Comparison of ENCODE assay signal across 16 cellular contexts in the genomic region with DNA sequence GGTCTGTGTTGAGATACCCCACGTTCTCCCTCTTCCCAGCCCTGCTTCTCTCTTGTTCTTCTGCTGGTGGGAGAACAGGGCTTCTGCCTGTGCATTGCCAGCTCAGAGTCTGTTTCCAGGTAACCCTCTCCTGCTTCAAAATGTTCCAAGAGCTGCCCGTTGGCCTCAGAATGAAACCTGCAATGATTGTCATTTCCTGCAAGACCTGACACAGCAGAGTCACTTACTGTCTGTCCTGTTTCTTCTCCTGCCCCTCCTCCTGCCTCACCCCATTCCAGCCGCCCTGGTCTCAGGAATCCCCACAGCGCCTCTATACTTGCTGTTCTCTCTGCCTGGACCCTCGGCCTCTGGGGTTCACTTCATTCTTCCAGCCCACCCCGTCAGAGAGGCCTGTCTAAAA.
"Had no signal": no experiment of that assay in that cellular context is flagged by ENCODE, and none has a peak within 500 bp of the region (broad histone marks: within the 10 kb centered on the region; RNA-seq: fewer than 3 reads in every experiment).

No MANE protein-coding gene starts in this region.

- DNase-seq: activated CD4-positive, CD25-positive, alpha-beta regulatory T cell treated with anti-CD3 and anti-CD28 coated beads, Interleukin-2, amount 50 U/mL, for 72 hours; activated CD8-positive, alpha-beta T cell treated with anti-CD3 and anti-CD28 coated beads, Interleukin-2, amount 10 ng/mL, durations not matched to agents 7 days and 5 days; adrenal gland; dorsolateral prefrontal cortex; endodermal cell; erythroblast; gastrocnemius medialis; heart left ventricle; immature natural killer cell; mesendoderm; substantia nigra; T-helper 9 cell; transverse colon had no signal

- H3K36me3 Mint-ChIP-seq: activated naive CD4-positive, alpha-beta T cell treated with anti-CD3 and anti-CD28 coated beads, Interleukin-2, amount 50 U/mL, for 24 hours; immature natural killer cell; natural killer cell treated with Interleukin-12 subunit alpha and Interleukin-12 subunit beta and Interleukin-15 and Interleukin-18, amount 100 ng/mL, for 72 hours had no signal

- H3K4me1 Mint-ChIP-seq: activated naive CD4-positive, alpha-beta T cell treated with anti-CD3 and anti-CD28 coated beads, Interleukin-2, amount 50 U/mL, for 24 hours had no signal

- H3K9me3 Mint-ChIP-seq: activated naive CD4-positive, alpha-beta T cell treated with anti-CD3 and anti-CD28 coated beads, Interleukin-2, amount 50 U/mL, for 24 hours; endodermal cell; immature natural killer cell; natural killer cell treated with Interleukin-12 subunit alpha and Interleukin-12 subunit beta and Interleukin-15 and Interleukin-18, amount 100 ng/mL, for 72 hours had no signal

- H3K27ac Mint-ChIP-seq: activated CD8-positive, alpha-beta T cell treated with anti-CD3 and anti-CD28 coated beads, Interleukin-2, amount 10 ng/mL, durations not matched to agents 7 days and 5 days; activated naive CD4-positive, alpha-beta T cell treated with anti-CD3 and anti-CD28 coated beads, Interleukin-2, amount 50 U/mL, for 24 hours; endodermal cell; immature natural killer cell; natural killer cell treated with Interleukin-12 subunit alpha and Interleukin-12 subunit beta and Interleukin-15 and Interleukin-18, amount 100 ng/mL, for 72 hours had no signal

- H3K27me3 ChIP-seq: adrenal gland, dorsolateral prefrontal cortex, gastrocnemius medialis, heart left ventricle, transverse colon had no signal

- ATAC-seq: activated CD8-positive, alpha-beta T cell treated with anti-CD3 and anti-CD28 coated beads, Interleukin-2, amount 10 ng/mL, durations not matched to agents 7 days and 5 days; gastrocnemius medialis; heart left ventricle; sciatic nerve had no signal

- H3K36me3 ChIP-seq: adrenal gland, gastrocnemius medialis, heart left ventricle, transverse colon had no signal

- H3K4me3 ChIP-seq: adrenal gland, dorsolateral prefrontal cortex, gastrocnemius medialis, heart left ventricle, transverse colon had no signal

- H3K4me3 Mint-ChIP-seq: activated CD8-positive, alpha-beta T cell treated with anti-CD3 and anti-CD28 coated beads, Interleukin-2, amount 10 ng/mL, durations not matched to agents 7 days and 5 days; activated naive CD4-positive, alpha-beta T cell treated with anti-CD3 and anti-CD28 coated beads, Interleukin-2, amount 50 U/mL, for 24 hours; endodermal cell; immature natural killer cell; natural killer cell treated with Interleukin-12 subunit alpha and Interleukin-12 subunit beta and Interleukin-15 and Interleukin-18, amount 100 ng/mL, for 72 hours had no signal
